Comparison of ENCODE assay signal across 8 cellular contexts in genomic region chr1:114779722-114780121, GRCh38. TPM values are rescaled to one million over a fixed set of nuclear protein-coding genes. Genes with fewer than 3 reads are reported as not detected.
DNase-seq lines count a peak whose midpoint lies in the region; ATAC-seq, FAIRE-seq and TF ChIP-seq lines count a peak whose summit lies in the region.

No MANE protein-coding gene starts in this region.

- no peaks in the 10 kb centered on the region for H3K4me1 ChIP-seq in NT2/D1 (ENCODE audit: insufficient read depth, insufficient read length)

- FAIRE-seq in D721Med (lab: Jason Lieb, UNC) = no peak

- peak overlapping the region; percentile 99 to 100 for H3K27ac Mint-ChIP-seq in effector memory CD8-positive, alpha-beta T cell
- H3K27ac Mint-ChIP-seq in neural crest cell (ENCODE audit: unreplicated experiment) = no peak overlapping the region

- peaks cover 43% of the 10 kb centered on the region for H3K36me3 ChIP-seq in NT2/D1 (ENCODE audit: insufficient read depth, insufficient read length, low read length)

- no peak for TF ChIP-seq CTCF in C4-2B (conservative IDR thresholded peaks at IDR 0.05)
- no peak for TF ChIP-seq CTCF in neural crest cell (conservative IDR thresholded peaks at IDR 0.05)
- no peak for TF ChIP-seq CTCF in D721Med (IDR thresholded peaks at IDR 0.05; ENCODE audit: insufficient read depth, missing control alignments)

- H3K9me3 ChIP-seq in NT2/D1 (ENCODE audit: insufficient read depth, low read length) = no peaks in the 10 kb centered on the region

- peak overlapping the region; percentile 85 for H3K27ac ChIP-seq in C4-2B

- DNase-seq in NT2/D1 (ENCODE audit: low read depth, low spot score) (no peak), neural crest cell (ENCODE audit: low read depth, low spot score) (no peak), D721Med (ENCODE audit: insufficient read length, low spot score) (no peak), SHP77 treated with DMSO at 0.1 percent for 48 hours (lab: John Stamatoyannopoulos, UW) (no peak)
- no peak for DNase-seq in effector memory CD8-positive, alpha-beta T cell

- H3K4me1 Mint-ChIP-seq in effector memory CD8-positive, alpha-beta T cell (ENCODE audit: low read depth in 2 of 2) = peaks cover 10 to 31% of the 10 kb centered on the region in 2 donors
- peaks cover 26% of the 10 kb centered on the region for H3K4me1 Mint-ChIP-seq in neural crest cell

- peaks cover 42% of the 10 kb centered on the region for H3K36me3 Mint-ChIP-seq in effector memory CD8-positive, alpha-beta T cell (ENCODE audit: insufficient read depth)
- no peaks in the 10 kb centered on the region for H3K36me3 Mint-ChIP-seq in neural crest cell (ENCODE audit: low read depth)

- no peak for ATAC-seq in effector memory CD8-positive, alpha-beta T cell (replicated peaks)
- ATAC-seq in HG03354 (IDR thresholded peaks at IDR 0.05; ENCODE audit: poor library complexity, severe bottlenecking, unreplicated experiment) (no peak), HG03432 (IDR thresholded peaks at IDR 0.05; ENCODE audit: unreplicated experiment) (no peak)

- no peaks in the 10 kb centered on the region for H3K27me3 Mint-ChIP-seq in effector memory CD8-positive, alpha-beta T cell
- peaks cover 29% of the 10 kb centered on the region for H3K27me3 Mint-ChIP-seq in neural crest cell (ENCODE audit: low read depth)

- peak overlapping the region; percentile 97 for H3K4me3 ChIP-seq in NT2/D1 (ENCODE audit: insufficient read length, low read depth)

- peak overlapping the region; percentile 99 for H3K9ac ChIP-seq in NT2/D1 (ENCODE audit: insufficient read length, low read depth)

- peak overlapping the region; percentile 99 to 100 for H3K4me3 Mint-ChIP-seq in effector memory CD8-positive, alpha-beta T cell
- peak overlapping the region; percentile 100 for H3K4me3 Mint-ChIP-seq in neural crest cell

- H3K9me3 Mint-ChIP-seq in effector memory CD8-positive, alpha-beta T cell = no peaks in the 10 kb centered on the region
- no peaks in the 10 kb centered on the region for H3K9me3 Mint-ChIP-seq in neural crest cell

- peaks cover 3% of the 10 kb centered on the region for H3K27me3 ChIP-seq in NT2/D1 (ENCODE audit: insufficient read depth, insufficient read length)

RNA-seq across cellular contexts. Expression of gene SIKE1, which starts 0.8 kb away (rescaled TPM):
- 65.0 and 65.7 TPM in 2 replicates for total RNA-seq in neural crest cell

RNA-seq across cellular contexts. Expression of gene CSDE1, which starts 21.9 kb away (rescaled TPM):
- 659 and 685 TPM in 2 replicates for total RNA-seq in neural crest cell
